Comparison of ENCODE assay signal across 3 cellular contexts in the genomic region with DNA sequence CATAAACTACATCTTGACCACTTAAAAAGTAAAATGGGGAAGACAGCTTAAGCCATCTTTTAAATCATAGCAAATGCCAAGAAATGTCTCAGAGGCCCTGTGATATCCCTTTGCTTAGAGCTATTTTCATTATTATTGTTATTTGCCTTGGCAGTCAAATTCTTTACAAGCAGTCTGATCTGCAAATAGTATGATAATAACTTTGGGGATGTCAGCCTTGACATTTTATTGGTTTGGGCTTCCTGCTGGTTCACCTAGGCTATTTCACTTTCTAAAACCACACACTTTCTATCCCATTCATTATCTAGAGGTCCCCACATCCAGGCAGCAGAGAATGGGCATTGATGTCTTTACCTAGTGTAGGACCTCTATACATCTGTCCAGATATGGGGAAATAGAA.
"Had no signal": no experiment of that assay in that cellular context is flagged by ENCODE, and none has a peak within 500 bp of the region (broad histone marks: within the 10 kb centered on the region; RNA-seq: fewer than 3 reads in every experiment).

No MANE protein-coding gene starts in this region.

- DNase-seq: GDM1, GF-D8 had no signal

- H3K4me3 ChIP-seq: GM12878 had no signal

- ATAC-seq: GM12878 had no signal
